Comparison of ENCODE assay signal across 1 cellular context in the genomic region with DNA sequence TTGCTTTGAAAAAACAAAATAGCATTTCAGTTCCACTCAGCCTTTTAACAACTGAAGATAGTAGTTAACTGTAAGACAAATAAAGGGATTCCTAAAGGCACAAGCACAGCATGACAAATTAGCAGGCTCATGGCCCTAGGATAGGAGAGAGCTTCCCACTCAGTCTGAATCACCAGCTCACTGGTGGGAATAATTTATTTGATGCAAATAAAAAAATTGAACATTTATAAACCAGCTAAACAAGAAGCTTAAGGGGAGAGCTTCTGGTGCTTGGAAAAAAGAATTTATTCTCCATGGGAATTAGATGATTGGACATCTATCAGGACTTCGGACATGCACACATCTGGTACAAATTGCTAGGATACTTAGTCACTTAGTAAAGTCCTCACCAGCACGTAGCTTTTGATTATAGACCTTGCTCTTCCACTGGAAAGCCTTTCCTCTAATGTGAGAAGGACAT.
TF ChIP-seq lines count a peak whose summit lies in the region.

No MANE protein-coding gene starts in this region.

TF ChIP-seq in GM23338, 12 proteins besides CTCF, POLR2A, EP300 and RAD21:
- TF ChIP-seq, protein P1, sequence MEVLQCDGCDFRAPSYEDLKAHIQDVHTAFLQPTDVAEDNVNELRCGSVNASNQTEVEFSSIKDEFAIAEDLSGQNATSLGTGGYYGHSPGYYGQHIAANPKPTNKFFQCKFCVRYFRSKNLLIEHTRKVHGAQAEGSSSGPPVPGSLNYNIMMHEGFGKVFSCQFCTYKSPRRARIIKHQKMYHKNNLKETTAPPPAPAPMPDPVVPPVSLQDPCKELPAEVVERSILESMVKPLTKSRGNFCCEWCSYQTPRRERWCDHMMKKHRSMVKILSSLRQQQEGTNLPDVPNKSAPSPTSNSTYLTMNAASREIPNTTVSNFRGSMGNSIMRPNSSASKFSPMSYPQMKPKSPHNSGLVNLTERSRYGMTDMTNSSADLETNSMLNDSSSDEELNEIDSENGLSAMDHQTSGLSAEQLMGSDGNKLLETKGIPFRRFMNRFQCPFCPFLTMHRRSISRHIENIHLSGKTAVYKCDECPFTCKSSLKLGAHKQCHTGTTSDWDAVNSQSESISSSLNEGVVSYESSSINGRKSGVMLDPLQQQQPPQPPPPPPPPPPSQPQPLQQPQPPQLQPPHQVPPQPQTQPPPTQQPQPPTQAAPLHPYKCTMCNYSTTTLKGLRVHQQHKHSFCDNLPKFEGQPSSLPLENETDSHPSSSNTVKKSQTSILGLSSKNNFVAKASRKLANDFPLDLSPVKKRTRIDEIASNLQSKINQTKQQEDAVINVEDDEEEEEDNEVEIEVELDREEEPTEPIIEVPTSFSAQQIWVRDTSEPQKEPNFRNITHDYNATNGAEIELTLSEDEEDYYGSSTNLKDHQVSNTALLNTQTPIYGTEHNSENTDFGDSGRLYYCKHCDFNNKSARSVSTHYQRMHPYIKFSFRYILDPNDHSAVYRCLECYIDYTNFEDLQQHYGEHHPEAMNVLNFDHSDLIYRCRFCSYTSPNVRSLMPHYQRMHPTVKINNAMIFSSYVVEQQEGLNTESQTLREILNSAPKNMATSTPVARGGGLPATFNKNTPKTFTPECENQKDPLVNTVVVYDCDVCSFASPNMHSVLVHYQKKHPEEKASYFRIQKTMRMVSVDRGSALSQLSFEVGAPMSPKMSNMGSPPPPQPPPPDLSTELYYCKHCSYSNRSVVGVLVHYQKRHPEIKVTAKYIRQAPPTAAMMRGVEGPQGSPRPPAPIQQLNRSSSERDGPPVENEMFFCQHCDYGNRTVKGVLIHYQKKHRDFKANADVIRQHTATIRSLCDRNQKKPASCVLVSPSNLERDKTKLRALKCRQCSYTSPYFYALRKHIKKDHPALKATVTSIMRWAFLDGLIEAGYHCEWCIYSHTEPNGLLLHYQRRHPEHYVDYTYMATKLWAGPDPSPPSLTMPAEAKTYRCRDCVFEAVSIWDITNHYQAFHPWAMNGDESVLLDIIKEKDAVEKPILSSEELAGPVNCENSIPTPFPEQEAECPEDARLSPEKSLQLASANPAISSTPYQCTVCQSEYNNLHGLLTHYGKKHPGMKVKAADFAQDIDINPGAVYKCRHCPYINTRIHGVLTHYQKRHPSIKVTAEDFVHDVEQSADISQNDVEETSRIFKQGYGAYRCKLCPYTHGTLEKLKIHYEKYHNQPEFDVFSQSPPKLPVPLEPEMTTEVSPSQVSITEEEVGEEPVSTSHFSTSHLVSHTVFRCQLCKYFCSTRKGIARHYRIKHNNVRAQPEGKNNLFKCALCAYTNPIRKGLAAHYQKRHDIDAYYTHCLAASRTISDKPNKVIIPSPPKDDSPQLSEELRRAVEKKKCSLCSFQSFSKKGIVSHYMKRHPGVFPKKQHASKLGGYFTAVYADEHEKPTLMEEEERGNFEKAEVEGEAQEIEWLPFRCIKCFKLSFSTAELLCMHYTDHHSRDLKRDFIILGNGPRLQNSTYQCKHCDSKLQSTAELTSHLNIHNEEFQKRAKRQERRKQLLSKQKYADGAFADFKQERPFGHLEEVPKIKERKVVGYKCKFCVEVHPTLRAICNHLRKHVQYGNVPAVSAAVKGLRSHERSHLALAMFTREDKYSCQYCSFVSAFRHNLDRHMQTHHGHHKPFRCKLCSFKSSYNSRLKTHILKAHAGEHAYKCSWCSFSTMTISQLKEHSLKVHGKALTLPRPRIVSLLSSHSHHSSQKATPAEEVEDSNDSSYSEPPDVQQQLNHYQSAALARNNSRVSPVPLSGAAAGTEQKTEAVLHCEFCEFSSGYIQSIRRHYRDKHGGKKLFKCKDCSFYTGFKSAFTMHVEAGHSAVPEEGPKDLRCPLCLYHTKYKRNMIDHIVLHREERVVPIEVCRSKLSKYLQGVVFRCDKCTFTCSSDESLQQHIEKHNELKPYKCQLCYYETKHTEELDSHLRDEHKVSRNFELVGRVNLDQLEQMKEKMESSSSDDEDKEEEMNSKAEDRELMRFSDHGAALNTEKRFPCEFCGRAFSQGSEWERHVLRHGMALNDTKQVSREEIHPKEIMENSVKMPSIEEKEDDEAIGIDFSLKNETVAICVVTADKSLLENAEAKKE (CRISPR knock-in tag; IDR thresholded peaks at IDR 0.05): no peak
- TF ChIP-seq POLR2AphosphoS5 (IDR thresholded peaks at IDR 0.05; ENCODE audit: low read depth) (no peak), ZNF114 (CRISPR knock-in tag; IDR thresholded peaks at IDR 0.05) (no peak), CREB1 (CRISPR knock-in tag; IDR thresholded peaks at IDR 0.05; ENCODE audit: low read depth) (no peak), JUNB (IDR thresholded peaks at IDR 0.05; ENCODE audit: unreplicated experiment) (no peak), STAT1 (IDR thresholded peaks at IDR 0.05; ENCODE audit: unreplicated experiment) (no peak), ZNF331 (CRISPR knock-in tag; IDR thresholded peaks at IDR 0.05; ENCODE audit: low read depth) (no peak), NANOG (IDR thresholded peaks at IDR 0.05; ENCODE audit: borderline replicate concordance) (no peak), EZH2phosphoT487 (IDR thresholded peaks at IDR 0.05; ENCODE audit: unreplicated experiment) (no peak), EZH2 (IDR thresholded peaks at IDR 0.05; ENCODE audit: low read depth, unreplicated experiment) (no peak)
- TF ChIP-seq, protein P2, sequence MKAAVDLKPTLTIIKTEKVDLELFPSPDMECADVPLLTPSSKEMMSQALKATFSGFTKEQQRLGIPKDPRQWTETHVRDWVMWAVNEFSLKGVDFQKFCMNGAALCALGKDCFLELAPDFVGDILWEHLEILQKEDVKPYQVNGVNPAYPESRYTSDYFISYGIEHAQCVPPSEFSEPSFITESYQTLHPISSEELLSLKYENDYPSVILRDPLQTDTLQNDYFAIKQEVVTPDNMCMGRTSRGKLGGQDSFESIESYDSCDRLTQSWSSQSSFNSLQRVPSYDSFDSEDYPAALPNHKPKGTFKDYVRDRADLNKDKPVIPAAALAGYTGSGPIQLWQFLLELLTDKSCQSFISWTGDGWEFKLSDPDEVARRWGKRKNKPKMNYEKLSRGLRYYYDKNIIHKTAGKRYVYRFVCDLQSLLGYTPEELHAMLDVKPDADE (IDR thresholded peaks at IDR 0.05): no peak
- TF ChIP-seq, protein P3, sequence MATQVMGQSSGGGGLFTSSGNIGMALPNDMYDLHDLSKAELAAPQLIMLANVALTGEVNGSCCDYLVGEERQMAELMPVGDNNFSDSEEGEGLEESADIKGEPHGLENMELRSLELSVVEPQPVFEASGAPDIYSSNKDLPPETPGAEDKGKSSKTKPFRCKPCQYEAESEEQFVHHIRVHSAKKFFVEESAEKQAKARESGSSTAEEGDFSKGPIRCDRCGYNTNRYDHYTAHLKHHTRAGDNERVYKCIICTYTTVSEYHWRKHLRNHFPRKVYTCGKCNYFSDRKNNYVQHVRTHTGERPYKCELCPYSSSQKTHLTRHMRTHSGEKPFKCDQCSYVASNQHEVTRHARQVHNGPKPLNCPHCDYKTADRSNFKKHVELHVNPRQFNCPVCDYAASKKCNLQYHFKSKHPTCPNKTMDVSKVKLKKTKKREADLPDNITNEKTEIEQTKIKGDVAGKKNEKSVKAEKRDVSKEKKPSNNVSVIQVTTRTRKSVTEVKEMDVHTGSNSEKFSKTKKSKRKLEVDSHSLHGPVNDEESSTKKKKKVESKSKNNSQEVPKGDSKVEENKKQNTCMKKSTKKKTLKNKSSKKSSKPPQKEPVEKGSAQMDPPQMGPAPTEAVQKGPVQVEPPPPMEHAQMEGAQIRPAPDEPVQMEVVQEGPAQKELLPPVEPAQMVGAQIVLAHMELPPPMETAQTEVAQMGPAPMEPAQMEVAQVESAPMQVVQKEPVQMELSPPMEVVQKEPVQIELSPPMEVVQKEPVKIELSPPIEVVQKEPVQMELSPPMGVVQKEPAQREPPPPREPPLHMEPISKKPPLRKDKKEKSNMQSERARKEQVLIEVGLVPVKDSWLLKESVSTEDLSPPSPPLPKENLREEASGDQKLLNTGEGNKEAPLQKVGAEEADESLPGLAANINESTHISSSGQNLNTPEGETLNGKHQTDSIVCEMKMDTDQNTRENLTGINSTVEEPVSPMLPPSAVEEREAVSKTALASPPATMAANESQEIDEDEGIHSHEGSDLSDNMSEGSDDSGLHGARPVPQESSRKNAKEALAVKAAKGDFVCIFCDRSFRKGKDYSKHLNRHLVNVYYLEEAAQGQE (IDR thresholded peaks at IDR 0.05; ENCODE audit: unreplicated experiment): no peak
